ENCODE assay signal across 8 cellular contexts in genomic region chr12:123120452-123121166, GRCh38. TPM values are rescaled to one million over a fixed set of nuclear protein-coding genes. Genes with fewer than 3 reads are reported as not detected.
DNase-seq lines count a peak whose midpoint lies in the region; ATAC-seq and TF ChIP-seq lines count a peak whose summit lies in the region.

No MANE protein-coding gene starts in this region.

- H3K27ac ChIP-seq in Peyer's patch (peak overlapping the region; percentile 4 to 71 (median 12)), heart right ventricle (peak overlapping the region in 3 of 10 donors; percentile 18 to 38 (median 32))

- no peak overlapping the region for H3K4me3 ChIP-seq in Peyer's patch
- H3K4me3 ChIP-seq in heart right ventricle = no peak overlapping the region

- H3K9me3 ChIP-seq in Peyer's patch (no peaks in the 10 kb centered on the region), heart right ventricle (no peaks in the 10 kb centered on the region)

- DNase-seq in DMS153 treated with DMSO at 0.1 percent for 48 hours (lab: John Stamatoyannopoulos, UW; ENCODE audit: unreplicated experiment) (peak; percentile 62), Peyer's patch (peak in 2 of 3 donors; percentile 13 to 41), heart right ventricle (no peak), NCI-H2227 (lab: John Stamatoyannopoulos, UW; ENCODE audit: unreplicated experiment) (no peak), occipital lobe (lab: John Stamatoyannopoulos, UW) (no peak), NCI-H524 treated with DMSO at 0.1 percent for 48 hours (lab: John Stamatoyannopoulos, UW) (no peak)

- TF ChIP-seq POLR2A in Peyer's patch (IDR thresholded peaks at IDR 0.05) = no peak

- H3K36me3 ChIP-seq in Peyer's patch = no peaks in the 10 kb centered on the region
- H3K36me3 ChIP-seq in heart right ventricle = no peaks in the 10 kb centered on the region

- peak; percentile 21 for ATAC-seq in HG02588 (IDR thresholded peaks at IDR 0.05; ENCODE audit: unreplicated experiment)
- peak in 5 of 8 donors; percentile 34 to 69 (median 48) for ATAC-seq in heart right ventricle
- ATAC-seq in HG02852 (IDR thresholded peaks at IDR 0.05; ENCODE audit: unreplicated experiment) = no peak

- H3K27me3 ChIP-seq in Peyer's patch (no peaks in the 10 kb centered on the region), heart right ventricle (no peaks in the 10 kb centered on the region)

- intact Hi-C loops in heart right ventricle (cut with DNase I) = no loop called here

- TF ChIP-seq CTCF in Peyer's patch (IDR thresholded peaks at IDR 0.05) (no peak), heart right ventricle (IDR thresholded peaks at IDR 0.05) (no peak)

- WGBS in heart right ventricle, 2 donors = 55 to 77% methylated on average over 3 of the region's 3 CpGs

- H3K4me1 ChIP-seq in Peyer's patch (peaks cover 0 to 17% (median 3%) of the 10 kb centered on the region in 4 donors), heart right ventricle (peaks cover 13 to 52% (median 39%) of the 10 kb centered on the region in 9 donors)

RNA-seq across cellular contexts. Expression of gene PITPNM2, which starts 30.3 kb away (rescaled TPM):
- total RNA-seq in Peyer's patch = 10 to 100 TPM; 12.3 to 37.0 (median 23.6) TPM
- 10 to 100 TPM; 13.3 to 32.7 (median 18.7) TPM for total RNA-seq in heart right ventricle
- polyA plus RNA-seq in heart right ventricle = 10 to 100 TPM in 1 of 2 donors, 1 to 10 TPM in 1; 5.6 to 16.5 TPM
- total RNA-seq in occipital lobe = 9.0 TPM

Comparison
In these comparisons a context has a peak if more than half of its experiments do, and no peak if none do; other contexts are left out.
1. DNase-seq: peak in DMS153 treated with DMSO at 0.1 percent for 48 hours (single experiment) and Peyer's patch (2 of 3); none in heart right ventricle (0 of 2), NCI-H2227 (single experiment), occipital lobe (single experiment) and NCI-H524 treated with DMSO at 0.1 percent for 48 hours (single experiment).